Comparison of ENCODE assay signal across 1 cellular context in the genomic region with DNA sequence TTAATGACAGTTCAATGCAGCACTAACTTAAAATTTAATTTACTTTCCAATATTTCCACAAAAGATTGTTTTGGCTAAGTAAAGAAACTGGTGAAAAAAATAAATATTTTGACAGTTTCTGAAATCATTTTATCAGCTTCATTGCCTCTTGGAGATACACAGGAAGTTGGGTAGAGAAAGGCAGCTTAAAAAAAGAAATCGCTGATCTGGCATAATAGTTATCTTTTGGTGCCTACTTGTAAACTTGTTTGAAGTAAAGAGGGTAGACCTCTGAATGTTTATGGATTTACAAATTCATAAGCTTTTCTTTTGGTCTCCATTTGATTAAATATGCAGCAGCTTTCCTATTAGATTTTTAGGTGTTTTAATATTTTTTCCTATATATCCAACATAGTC.
TF ChIP-seq lines count a peak whose summit lies in the region.

No MANE protein-coding gene starts in this region.

TF ChIP-seq in GM12878, 131 proteins besides CTCF, POLR2A, EP300 and RAD21:
- TF ChIP-seq ESRRA (IDR thresholded peaks at IDR 0.05; ENCODE audit: low read length) (no peak), CHD1 (IDR thresholded peaks at IDR 0.05; ENCODE audit: low read depth, low read length) (no peak), NFIC (IDR thresholded peaks at IDR 0.05; ENCODE audit: low read depth, low read length) (no peak), CHD4 (IDR thresholded peaks at IDR 0.05) (no peak), RUNX3 (IDR thresholded peaks at IDR 0.05; ENCODE audit: low read length) (no peak), HCFC1 (IDR thresholded peaks at IDR 0.05; ENCODE audit: low read length) (no peak), SMARCA5 (IDR thresholded peaks at IDR 0.05) (no peak), NFXL1 (IDR thresholded peaks at IDR 0.05; ENCODE audit: borderline replicate concordance) (no peak), EGR1 (IDR thresholded peaks at IDR 0.05; ENCODE audit: borderline replicate concordance in 1 of 2, low read depth in 2 of 2, low read length in 2 of 2) (no peak), SP1 (IDR thresholded peaks at IDR 0.05; ENCODE audit: low read depth, low read length) (no peak), GABPA (IDR thresholded peaks at IDR 0.05; ENCODE audit: low read depth) (no peak), SREBF1 (IDR thresholded peaks at IDR 0.05; ENCODE audit: low read length) (no peak), RELA (IDR thresholded peaks at IDR 0.05; ENCODE audit: borderline replicate concordance, partially characterized antibody) (no peak)
- TF ChIP-seq, protein P1, sequence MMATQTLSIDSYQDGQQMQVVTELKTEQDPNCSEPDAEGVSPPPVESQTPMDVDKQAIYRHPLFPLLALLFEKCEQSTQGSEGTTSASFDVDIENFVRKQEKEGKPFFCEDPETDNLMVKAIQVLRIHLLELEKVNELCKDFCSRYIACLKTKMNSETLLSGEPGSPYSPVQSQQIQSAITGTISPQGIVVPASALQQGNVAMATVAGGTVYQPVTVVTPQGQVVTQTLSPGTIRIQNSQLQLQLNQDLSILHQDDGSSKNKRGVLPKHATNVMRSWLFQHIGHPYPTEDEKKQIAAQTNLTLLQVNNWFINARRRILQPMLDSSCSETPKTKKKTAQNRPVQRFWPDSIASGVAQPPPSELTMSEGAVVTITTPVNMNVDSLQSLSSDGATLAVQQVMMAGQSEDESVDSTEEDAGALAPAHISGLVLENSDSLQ (IDR thresholded peaks at IDR 0.05): no peak
- TF ChIP-seq, protein P2, sequence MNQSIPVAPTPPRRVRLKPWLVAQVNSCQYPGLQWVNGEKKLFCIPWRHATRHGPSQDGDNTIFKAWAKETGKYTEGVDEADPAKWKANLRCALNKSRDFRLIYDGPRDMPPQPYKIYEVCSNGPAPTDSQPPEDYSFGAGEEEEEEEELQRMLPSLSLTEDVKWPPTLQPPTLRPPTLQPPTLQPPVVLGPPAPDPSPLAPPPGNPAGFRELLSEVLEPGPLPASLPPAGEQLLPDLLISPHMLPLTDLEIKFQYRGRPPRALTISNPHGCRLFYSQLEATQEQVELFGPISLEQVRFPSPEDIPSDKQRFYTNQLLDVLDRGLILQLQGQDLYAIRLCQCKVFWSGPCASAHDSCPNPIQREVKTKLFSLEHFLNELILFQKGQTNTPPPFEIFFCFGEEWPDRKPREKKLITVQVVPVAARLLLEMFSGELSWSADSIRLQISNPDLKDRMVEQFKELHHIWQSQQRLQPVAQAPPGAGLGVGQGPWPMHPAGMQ (IDR thresholded peaks at IDR 0.05; ENCODE audit: borderline replicate concordance): no peak
- TF ChIP-seq, protein P3, sequence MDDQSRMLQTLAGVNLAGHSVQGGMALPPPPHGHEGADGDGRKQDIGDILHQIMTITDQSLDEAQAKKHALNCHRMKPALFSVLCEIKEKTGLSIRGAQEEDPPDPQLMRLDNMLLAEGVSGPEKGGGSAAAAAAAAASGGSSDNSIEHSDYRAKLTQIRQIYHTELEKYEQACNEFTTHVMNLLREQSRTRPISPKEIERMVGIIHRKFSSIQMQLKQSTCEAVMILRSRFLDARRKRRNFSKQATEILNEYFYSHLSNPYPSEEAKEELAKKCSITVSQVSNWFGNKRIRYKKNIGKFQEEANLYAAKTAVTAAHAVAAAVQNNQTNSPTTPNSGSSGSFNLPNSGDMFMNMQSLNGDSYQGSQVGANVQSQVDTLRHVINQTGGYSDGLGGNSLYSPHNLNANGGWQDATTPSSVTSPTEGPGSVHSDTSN (IDR thresholded peaks at IDR 0.05; ENCODE audit: insufficient replicate concordance, low read depth, low read length): no peak
- TF ChIP-seq, protein P4, sequence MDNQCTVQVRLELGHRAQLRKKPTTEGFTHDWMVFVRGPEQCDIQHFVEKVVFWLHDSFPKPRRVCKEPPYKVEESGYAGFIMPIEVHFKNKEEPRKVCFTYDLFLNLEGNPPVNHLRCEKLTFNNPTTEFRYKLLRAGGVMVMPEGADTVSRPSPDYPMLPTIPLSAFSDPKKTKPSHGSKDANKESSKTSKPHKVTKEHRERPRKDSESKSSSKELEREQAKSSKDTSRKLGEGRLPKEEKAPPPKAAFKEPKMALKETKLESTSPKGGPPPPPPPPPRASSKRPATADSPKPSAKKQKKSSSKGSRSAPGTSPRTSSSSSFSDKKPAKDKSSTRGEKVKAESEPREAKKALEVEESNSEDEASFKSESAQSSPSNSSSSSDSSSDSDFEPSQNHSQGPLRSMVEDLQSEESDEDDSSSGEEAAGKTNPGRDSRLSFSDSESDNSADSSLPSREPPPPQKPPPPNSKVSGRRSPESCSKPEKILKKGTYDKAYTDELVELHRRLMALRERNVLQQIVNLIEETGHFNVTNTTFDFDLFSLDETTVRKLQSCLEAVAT (IDR thresholded peaks at IDR 0.05): no peak
- TF ChIP-seq, protein P5, sequence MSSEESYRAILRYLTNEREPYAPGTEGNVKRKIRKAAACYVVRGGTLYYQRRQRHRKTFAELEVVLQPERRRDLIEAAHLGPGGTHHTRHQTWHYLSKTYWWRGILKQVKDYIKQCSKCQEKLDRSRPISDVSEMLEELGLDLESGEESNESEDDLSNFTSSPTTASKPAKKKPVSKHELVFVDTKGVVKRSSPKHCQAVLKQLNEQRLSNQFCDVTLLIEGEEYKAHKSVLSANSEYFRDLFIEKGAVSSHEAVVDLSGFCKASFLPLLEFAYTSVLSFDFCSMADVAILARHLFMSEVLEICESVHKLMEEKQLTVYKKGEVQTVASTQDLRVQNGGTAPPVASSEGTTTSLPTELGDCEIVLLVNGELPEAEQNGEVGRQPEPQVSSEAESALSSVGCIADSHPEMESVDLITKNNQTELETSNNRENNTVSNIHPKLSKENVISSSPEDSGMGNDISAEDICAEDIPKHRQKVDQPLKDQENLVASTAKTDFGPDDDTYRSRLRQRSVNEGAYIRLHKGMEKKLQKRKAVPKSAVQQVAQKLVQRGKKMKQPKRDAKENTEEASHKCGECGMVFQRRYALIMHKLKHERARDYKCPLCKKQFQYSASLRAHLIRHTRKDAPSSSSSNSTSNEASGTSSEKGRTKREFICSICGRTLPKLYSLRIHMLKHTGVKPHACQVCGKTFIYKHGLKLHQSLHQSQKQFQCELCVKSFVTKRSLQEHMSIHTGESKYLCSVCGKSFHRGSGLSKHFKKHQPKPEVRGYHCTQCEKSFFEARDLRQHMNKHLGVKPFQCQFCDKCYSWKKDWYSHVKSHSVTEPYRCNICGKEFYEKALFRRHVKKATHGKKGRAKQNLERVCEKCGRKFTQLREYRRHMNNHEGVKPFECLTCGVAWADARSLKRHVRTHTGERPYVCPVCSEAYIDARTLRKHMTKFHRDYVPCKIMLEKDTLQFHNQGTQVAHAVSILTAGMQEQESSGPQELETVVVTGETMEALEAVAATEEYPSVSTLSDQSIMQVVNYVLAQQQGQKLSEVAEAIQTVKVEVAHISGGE (CRISPR knock-in tag; IDR thresholded peaks at IDR 0.05): no peak
- TF ChIP-seq, protein P6, sequence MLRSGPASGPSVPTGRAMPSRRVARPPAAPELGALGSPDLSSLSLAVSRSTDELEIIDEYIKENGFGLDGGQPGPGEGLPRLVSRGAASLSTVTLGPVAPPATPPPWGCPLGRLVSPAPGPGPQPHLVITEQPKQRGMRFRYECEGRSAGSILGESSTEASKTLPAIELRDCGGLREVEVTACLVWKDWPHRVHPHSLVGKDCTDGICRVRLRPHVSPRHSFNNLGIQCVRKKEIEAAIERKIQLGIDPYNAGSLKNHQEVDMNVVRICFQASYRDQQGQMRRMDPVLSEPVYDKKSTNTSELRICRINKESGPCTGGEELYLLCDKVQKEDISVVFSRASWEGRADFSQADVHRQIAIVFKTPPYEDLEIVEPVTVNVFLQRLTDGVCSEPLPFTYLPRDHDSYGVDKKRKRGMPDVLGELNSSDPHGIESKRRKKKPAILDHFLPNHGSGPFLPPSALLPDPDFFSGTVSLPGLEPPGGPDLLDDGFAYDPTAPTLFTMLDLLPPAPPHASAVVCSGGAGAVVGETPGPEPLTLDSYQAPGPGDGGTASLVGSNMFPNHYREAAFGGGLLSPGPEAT (IDR thresholded peaks at IDR 0.05; ENCODE audit: low read depth): no peak
